Comparison of ENCODE assay signal across 8 cellular contexts in genomic region chr1:236141447-236142357, GRCh38. TPM values are rescaled to one million over a fixed set of nuclear protein-coding genes. Genes with fewer than 3 reads are reported as not detected.
DNase-seq lines count a peak whose midpoint lies in the region; ATAC-seq and TF ChIP-seq lines count a peak whose summit lies in the region.

No MANE protein-coding gene starts in this region.

- no peak overlapping the region for H3K27ac ChIP-seq in testis

- H3K36me3 ChIP-seq in endocrine pancreas (ENCODE audit: control insufficient read depth, insufficient read depth, low read length) (no peaks in the 10 kb centered on the region), testis (ENCODE audit: low read depth, missing control alignments) (no peaks in the 10 kb centered on the region)

- peaks cover 28% of the 10 kb centered on the region for H3K27me3 Mint-ChIP-seq in T-helper 17 cell

- H3K27me3 ChIP-seq in endocrine pancreas (ENCODE audit: control insufficient read depth, insufficient read depth, low read length) (no peaks in the 10 kb centered on the region), testis (no peaks in the 10 kb centered on the region)

- H3K36me3 Mint-ChIP-seq in T-helper 17 cell (ENCODE audit: low read depth), result peaks cover 7% of the 10 kb centered on the region

- DNase-seq in AG10803 (ENCODE audit: low read depth) (peak; percentile 49), GM12865 (ENCODE audit: low read depth) (no peak), HK-2 (ENCODE audit: unreplicated experiment) (peak; percentile 45), T-helper 17 cell (no peak), medulla oblongata (ENCODE audit: extremely low spot score) (peak; percentile 55), testis (peak; percentile 54)

- H3K4me3 Mint-ChIP-seq in T-helper 17 cell, result peak overlapping the region; percentile 100

- intact Hi-C loops in testis (cut with DNase I; ENCODE audit: low total_unique reads), result no loop called here

- H3K9me3 ChIP-seq in T-helper 17 cell (ENCODE audit: control insufficient read depth, low read length, poor library complexity, severe bottlenecking), result no peaks in the 10 kb centered on the region
- H3K9me3 ChIP-seq in endocrine pancreas (ENCODE audit: control insufficient read depth, low read length), result no peaks in the 10 kb centered on the region
- H3K9me3 ChIP-seq in testis, result no peaks in the 10 kb centered on the region

- H3K9ac ChIP-seq in endocrine pancreas (ENCODE audit: control insufficient read depth, insufficient read depth, low read length), result peak overlapping the region; percentile 85

- WGBS in testis, 2 donors, result 0 to 1% methylated on average over 39 to 68 of the region's 83 CpGs

- TF ChIP-seq CTCF in AG10803 (conservative IDR thresholded peaks at IDR 0.05; ENCODE audit: low read length), result no peak
- TF ChIP-seq CTCF in GM12865 (IDR thresholded peaks at IDR 0.05; ENCODE audit: insufficient read depth, low read depth, low read length, missing control alignments), result no peak
- no peak for TF ChIP-seq CTCF in testis (IDR thresholded peaks at IDR 0.05)

- H3K4me3 ChIP-seq in AG10803 (ENCODE audit: low read length) (peak overlapping the region; percentile 58), GM12865 (ENCODE audit: low read depth, low read length) (peak overlapping the region; percentile 59), endocrine pancreas (ENCODE audit: control insufficient read depth, insufficient read depth, low read length) (peak overlapping the region; percentile 43), testis (peak overlapping the region; percentile 50 to 53)

- peaks cover 37% of the 10 kb centered on the region for H3K4me1 Mint-ChIP-seq in T-helper 17 cell

- H3K4me1 ChIP-seq in endocrine pancreas (ENCODE audit: control insufficient read depth, insufficient read depth, low read length) (no peaks in the 10 kb centered on the region), testis (peaks cover 2% of the 10 kb centered on the region)

- peak overlapping the region; percentile 66 for H3K27ac Mint-ChIP-seq in T-helper 17 cell

- peak; percentile 3 for ATAC-seq in T-helper 17 cell
- no peak for ATAC-seq in HG03139 (IDR thresholded peaks at IDR 0.05; ENCODE audit: unreplicated experiment)

- TF ChIP-seq POLR2A in testis (IDR thresholded peaks at IDR 0.05), result no peak

RNA-seq across cellular contexts. Expression of gene GPR137B, which starts 0.6 kb away (rescaled TPM):
- total RNA-seq in T-helper 17 cell, result 10 to 100 TPM; 13.6 to 14.3 TPM
- total RNA-seq in testis, result 10 to 100 TPM; 13.3 to 18.3 TPM
- polyA plus RNA-seq in testis (ENCODE audit: insufficient read depth, low read depth, low replicate concordance), result 8.4 TPM

Comparison
In these comparisons a context has a peak if more than half of its experiments do, and no peak if none do; other contexts are left out.
1. DNase-seq: peak in AG10803 (single experiment), HK-2 (single experiment), medulla oblongata (single experiment) and testis (single experiment); none in GM12865 (single experiment) and T-helper 17 cell (0 of 3).
2. Peak in every context shown above with its lines, with median percentiles within 50 percentile points of each other: H3K4me3 ChIP-seq.